In genomic region chr1:233240839-233241682, GRCh38 we compare ENCODE assay signal across 9 cellular contexts. TPM values are rescaled to one million over a fixed set of nuclear protein-coding genes. Genes with fewer than 3 reads are reported as not detected.
A peak's percentile ranks its signal among the peaks of the same experiment; 100 is the strongest.
DNase-seq lines count a peak whose midpoint lies in the region; ATAC-seq, FAIRE-seq and TF ChIP-seq lines count a peak whose summit lies in the region.
"Had no signal": no experiment of that assay in that cellular context is flagged by ENCODE, and none has a peak within 500 bp of the region (broad histone marks: within the 10 kb centered on the region; RNA-seq: fewer than 3 reads in every experiment).

No MANE protein-coding gene starts in this region.

- FAIRE-seq in HepG2 (lab: Jason Lieb, UNC), result peak; percentile 78

- H3K9me3 ChIP-seq in colonic mucosa (no peaks in the 10 kb centered on the region), HepG2 (ENCODE audit: low read length) (no peaks in the 10 kb centered on the region), transverse colon (no peaks in the 10 kb centered on the region)

- in situ Hi-C loops in HepG2 (cut with HindIII; ENCODE audit: extremely low pct_ligation_motif_present, low pct_unique_long_range_greater_than_20kb) (loop anchor here (25.0 kb wide), 2 partner anchors 1379 to 1479 kb away; no protein-coding TSS in a partner anchor), transverse colon (cut with MboI; ENCODE audit: low pct_ligation_motif_present in 1 of 4, low pct_unique_long_range_greater_than_20kb in 1 of 4, low sequenced_read_pairs in 3 of 4) (loop anchor here (25.0 kb wide), 2 partner anchors 604 to 1379 kb away; partner anchors contain the start of gene SIPA1L2 (in 4 of the 4))

- H3K79me2 ChIP-seq in HepG2 (ENCODE audit: insufficient read depth, low read length), result no peaks in the 10 kb centered on the region

- H3K4me3 Mint-ChIP-seq in activated T-cell treated with anti-CD3 and anti-CD28 coated beads, Interleukin-2, amount 50 U/mL, for 4 hours, result no peak overlapping the region
- H3K4me3 Mint-ChIP-seq: activated B cell treated with CpG ODN at 0.5 μM for 24 hours had no signal

- H3K4me1 ChIP-seq in colonic mucosa, result peaks cover 7% of the 10 kb centered on the region
- H3K4me1 ChIP-seq in HepG2 (ENCODE audit: insufficient read depth, low read length), result 0 out of 2 replicates have a peak, but pooled peaks cover 16% of the 10 kb centered on the region
- peaks cover 14 to 36% (median 25%) of the 10 kb centered on the region in 4 donors for H3K4me1 ChIP-seq in transverse colon

- no peaks in the 10 kb centered on the region for H3K4me1 Mint-ChIP-seq in activated T-cell treated with anti-CD3 and anti-CD28 coated beads, Interleukin-2, amount 50 U/mL, for 4 hours (ENCODE audit: low read depth)
- H3K4me1 Mint-ChIP-seq: activated B cell treated with CpG ODN at 0.5 μM for 24 hours had no signal

- H3K4me3 ChIP-seq in colonic mucosa, result no peak overlapping the region
- no peak overlapping the region for H3K4me3 ChIP-seq in HepG2 (replicated peaks in 1 of 3; ENCODE audit: insufficient read depth in 1 of 3, low read depth in 2 of 3, low read length in 3 of 3)
- H3K4me3 ChIP-seq in transverse colon, result no peak overlapping the region

- CTCF ChIA-PET in HepG2 (lab: Yijun Ruan, JAX; ENCODE audit: low intra/inter-chr PET ratio, low total read pairs), result interaction anchor here (0.8 to 1.4 kb wide), 2 partner anchors 605 to 607 kb away, joined by 3 to 15 read pairs; no protein-coding TSS in a partner anchor

- intact Hi-C loops in colonic mucosa (cut with DNase I), result loop anchor here (5.0 kb wide), 1 partner anchor 604 kb away; no protein-coding TSS in a partner anchor
- intact Hi-C loops in HepG2 (cut with micrococcal nuclease; ENCODE audit: unreplicated experiment), result loop anchor here (1.0 to 5.0 kb wide), 2 partner anchors 606 to 984 kb away; no protein-coding TSS in a partner anchor
- intact Hi-C loops in transverse colon (cut with DNase I; ENCODE audit: low total_unique reads), result loop anchor here (10.0 kb wide), 1 partner anchor 606 kb away; the partner anchor contains the start of gene SIPA1L2

- WGBS in HepG2 (ENCODE audit: low lambda C conversion rate), result 18% methylated on average over 8 of the region's 8 CpGs
- 42 to 60% methylated on average over 2 to 8 of the region's 8 CpGs for WGBS in transverse colon (ENCODE audit: low coverage in 1 of 2), 2 donors

- no peak for TF ChIP-seq EP300 in HepG2 (IDR thresholded peaks at IDR 0.05; ENCODE audit: low read depth in 2 of 2, low read length in 2 of 2)
- TF ChIP-seq EP300 in HepG2 (CRISPR knock-in tag; IDR thresholded peaks at IDR 0.05; ENCODE audit: borderline replicate concordance), result no peak
- no peak for TF ChIP-seq EP300 in transverse colon (IDR thresholded peaks at IDR 0.05; ENCODE audit: low read depth)

- H3K36me3 Mint-ChIP-seq in activated T-cell treated with anti-CD3 and anti-CD28 coated beads, Interleukin-2, amount 50 U/mL, for 4 hours (ENCODE audit: insufficient read depth), result peaks cover 15% of the 10 kb centered on the region

- TF ChIP-seq RAD21 in HepG2 (CRISPR knock-in tag; IDR thresholded peaks at IDR 0.05), result peak; percentile 79

- TF ChIP-seq POLR2A in HepG2 (IDR thresholded peaks at IDR 0.05; ENCODE audit: insufficient read depth in 1 of 2, low read depth in 2 of 2, low read length in 2 of 2) (no peak), transverse colon (IDR thresholded peaks at IDR 0.05) (no peak)

- H3K9ac ChIP-seq in colonic mucosa (ENCODE audit: low read depth in 2 of 2, low read length in 2 of 2), result peak overlapping the region in 1 of 2 donors; percentile 36
- H3K9ac ChIP-seq in HepG2 (ENCODE audit: insufficient read depth, low read depth, low read length), result no peak overlapping the region

- POLR2A ChIA-PET in HepG2 (lab: Yijun Ruan, JAX), result no interaction called here

- H3K27me3 ChIP-seq in colonic mucosa, result no peaks in the 10 kb centered on the region
- no peaks in the 10 kb centered on the region; a peak in 1 of 5 replicates for H3K27me3 ChIP-seq in HepG2 (ENCODE audit: control insufficient read depth in 1 of 2, insufficient read depth in 2 of 2, low read length in 2 of 2)
- H3K27me3 ChIP-seq in transverse colon, result no peaks in the 10 kb centered on the region

- no peaks in the 10 kb centered on the region for H4K20me1 ChIP-seq in HepG2 (ENCODE audit: insufficient read depth, low read length)

- H3K36me3 ChIP-seq in colonic mucosa, result no peaks in the 10 kb centered on the region
- no peaks in the 10 kb centered on the region for H3K36me3 ChIP-seq in HepG2 (replicated peaks in 1 of 2; ENCODE audit: control insufficient read depth in 1 of 2, insufficient read depth in 2 of 2, low read length in 2 of 2)
- no peaks in the 10 kb centered on the region for H3K36me3 ChIP-seq in transverse colon

- H3K27ac ChIP-seq in colonic mucosa, result peak overlapping the region; percentile 83
- no peak overlapping the region for H3K27ac ChIP-seq in HepG2 (ENCODE audit: extremely low read length, insufficient read depth, low read length)
- H3K27ac ChIP-seq in transverse colon, result peak overlapping the region; percentile 54 to 82 (median 80)

- peak; percentile 72 for ATAC-seq in GM21717 (IDR thresholded peaks at IDR 0.05; ENCODE audit: unreplicated experiment)
- ATAC-seq in HepG2, result peak; percentile 97
- ATAC-seq in activated T-cell treated with anti-CD3 and anti-CD28 coated beads, Interleukin-2, amount 50 U/mL, for 4 hours, result no peak

- H3K9me3 Mint-ChIP-seq in activated T-cell treated with anti-CD3 and anti-CD28 coated beads, Interleukin-2, amount 50 U/mL, for 4 hours, result no peaks in the 10 kb centered on the region
- H3K9me3 Mint-ChIP-seq: activated B cell treated with CpG ODN at 0.5 μM for 24 hours had no signal

- H3K4me2 ChIP-seq in HepG2 (ENCODE audit: low read depth, low read length), result peak overlapping the region; percentile 33

- peak overlapping the region; percentile 1 for H2AFZ ChIP-seq in HepG2 (ENCODE audit: low read length)

- no peaks in the 10 kb centered on the region for H3K27me3 Mint-ChIP-seq in activated T-cell treated with anti-CD3 and anti-CD28 coated beads, Interleukin-2, amount 50 U/mL, for 4 hours (ENCODE audit: low read depth)
- H3K27me3 Mint-ChIP-seq: activated B cell treated with CpG ODN at 0.5 μM for 24 hours had no signal

- TF ChIP-seq CTCF in colonic mucosa (IDR thresholded peaks at IDR 0.05) (peak; percentile 76), HepG2 (CRISPR knock-in tag; IDR thresholded peaks at IDR 0.05) (peak; percentile 85), transverse colon (IDR thresholded peaks at IDR 0.05) (peak; percentile 72 to 82 (median 78))

- BruUV-seq in HepG2 (replicated peaks; lab: Mats Ljungman, UMichigan), result no TSS peak

- DNase-seq in DMS114 treated with DMSO at 0.1 percent for 48 hours (lab: John Stamatoyannopoulos, UW; ENCODE audit: unreplicated experiment) (peak; percentile 18), NOMO-1 treated with dmso at 0.1 percent for 144 hours (lab: John Stamatoyannopoulos, UW; ENCODE audit: unreplicated experiment) (peak; percentile 42), colonic mucosa (peak; percentile 76), HepG2 (ENCODE audit: low spot score) (peak; percentile 8), transverse colon (peak; percentile 73), NCI-H1930 (lab: John Stamatoyannopoulos, UW) (no peak)
- DNase-seq in activated T-cell treated with anti-CD3 and anti-CD28 coated beads, Interleukin-2, amount 50 U/mL, for 4 hours, result no peak
- DNase-seq: activated B cell treated with CpG ODN at 0.5 μM for 24 hours had no signal

TF ChIP-seq in HepG2, 621 proteins besides CTCF, POLR2A, EP300 and RAD21:
- TF ChIP-seq ETV5 (CRISPR knock-in tag; IDR thresholded peaks at IDR 0.05; ENCODE audit: borderline replicate concordance), result 0 out of 2 replicates have a peak, but pooled peaks have one; percentile 20
- peak; percentile 45; the same call in 1 of the 2 replicates for TF ChIP-seq SMC3 (IDR thresholded peaks at IDR 0.05; ENCODE audit: low read length)
- peak; percentile 43; the same call in 1 of the 2 replicates for TF ChIP-seq KDM2A (CRISPR knock-in tag; IDR thresholded peaks at IDR 0.05; ENCODE audit: borderline replicate concordance, low read depth)
- no peak for TF ChIP-seq ZNF777 (CRISPR knock-in tag; IDR thresholded peaks at IDR 0.05)
- no peak for TF ChIP-seq MATR3 (CRISPR knock-in tag; IDR thresholded peaks at IDR 0.05)
- TF ChIP-seq STAG1 (CRISPR knock-in tag; IDR thresholded peaks at IDR 0.05), result peak; percentile 92

RNA-seq across cellular contexts. Expression of gene PCNX2, which starts 54.5 kb away (rescaled TPM):
- total RNA-seq in colonic mucosa (1 to 10 TPM; 5.4 to 6.7 TPM), HepG2 (2016; rRNA removed; fragmentation: Illumina TruSeq; extraction: Trizol) (0.11 TPM in 1 of 2 replicates, not detected in the other), transverse colon (100 to 1,000 TPM in 1 of 4 donors, 10 to 100 TPM in 2, 1 to 10 TPM in 1; 6.8 to 518 (median 11.8) TPM)
- not detected in 2 replicates for total RNA-seq in HepG2 (2016; cell fraction: cytosol; rRNA removed; fragmentation: Illumina TruSeq; extraction: Trizol; ENCODE audit: low read depth)
- not detected in 2 replicates for total RNA-seq in HepG2 (2016; cell fraction: insoluble cytoplasmic fraction; rRNA removed; fragmentation: Illumina TruSeq; extraction: Trizol)
- total RNA-seq in HepG2 (2016; cell fraction: membrane; rRNA removed; fragmentation: Illumina TruSeq; extraction: Trizol), result not detected in 2 replicates
- not detected in 2 replicates for total RNA-seq in HepG2 (2016; cell fraction: nucleus; rRNA removed; fragmentation: Illumina TruSeq; extraction: Trizol)
- 0.13 and 0.42 TPM in 2 replicates for polyA plus RNA-seq in HepG2 (2011; rRNA removed)
- polyA plus RNA-seq in HepG2 (2011; cell fraction: cytosol; rRNA removed), result 0.06 and 0.12 TPM in 2 replicates
- 0.33 and 0.39 TPM in 2 replicates for polyA plus RNA-seq in HepG2 (2011; cell fraction: nucleus; rRNA removed)
- polyA plus RNA-seq in HepG2 (2012), result 0.21 TPM in 1 of 2 replicates, not detected in the other
- not detected in 2 replicates for polyA plus RNA-seq in HepG2 (2016; cell fraction: cytosol; fragmentation: Illumina TruSeq; extraction: Trizol; ENCODE audit: low read depth)
- not detected in 2 replicates for polyA plus RNA-seq in HepG2 (2016; cell fraction: insoluble cytoplasmic fraction; fragmentation: Illumina TruSeq; extraction: Trizol; ENCODE audit: low read depth)
- not detected in 2 replicates for polyA plus RNA-seq in HepG2 (2016; cell fraction: membrane; fragmentation: Illumina TruSeq; extraction: Trizol; ENCODE audit: low read depth)
- not detected in 2 replicates for polyA plus RNA-seq in HepG2 (2016; cell fraction: nucleus; fragmentation: Illumina TruSeq; extraction: Trizol; ENCODE audit: insufficient read depth, low read depth)
- 61.8 TPM in 1 of 2 replicates, not detected in the other for polyA minus RNA-seq in HepG2 (2011; rRNA and poly(A)+ RNA removed; ENCODE audit: low replicate concordance)
- 0.26 and 0.49 TPM in 2 replicates for polyA minus RNA-seq in HepG2 (2011; cell fraction: cytosol; rRNA and poly(A)+ RNA removed)
- polyA minus RNA-seq in HepG2 (2011; cell fraction: nucleus; rRNA and poly(A)+ RNA removed), result 0.26 TPM in 1 of 2 replicates, not detected in the other
- 10 to 100 TPM; 15.1 to 17.3 (median 15.3) TPM for total RNA-seq in activated T-cell treated with anti-CD3 and anti-CD28 coated beads, Interleukin-2, amount 50 U/mL, for 4 hours

Comparison
In these comparisons a context has a peak if more than half of its experiments do, and no peak if none do; other contexts are left out.
1. DNase-seq: peak in DMS114 treated with DMSO at 0.1 percent for 48 hours (single experiment), NOMO-1 treated with dmso at 0.1 percent for 144 hours (single experiment), colonic mucosa (single experiment), HepG2 (single experiment) and transverse colon (single experiment); none in activated T-cell treated with anti-CD3 and anti-CD28 coated beads, Interleukin-2, amount 50 U/mL, for 4 hours (single experiment) and NCI-H1930 (0 of 2).
2. ATAC-seq: peak in GM21717 (single experiment) and HepG2 (single experiment); none in activated T-cell treated with anti-CD3 and anti-CD28 coated beads, Interleukin-2, amount 50 U/mL, for 4 hours (0 of 2).
3. Peak in every context shown above with its lines, with median percentiles within 50 percentile points of each other: CTCF ChIP-seq.